Comparison of ENCODE assay signal across 8 cellular contexts in genomic region chr1:23098463-23099170, GRCh38.
A peak's percentile ranks its signal among the peaks of the same experiment; 100 is the strongest.
DNase-seq lines count a peak whose midpoint lies in the region; ATAC-seq and TF ChIP-seq lines count a peak whose summit lies in the region.

No MANE protein-coding gene starts in this region.

- no peaks in the 10 kb centered on the region for H3K27me3 ChIP-seq in GM06990 (replicated peaks; ENCODE audit: control insufficient read depth, insufficient read depth, low read length)
- no peaks in the 10 kb centered on the region for H3K27me3 ChIP-seq in left ventricle myocardium inferior (ENCODE audit: low read depth)

- peak overlapping the region in 1 of 3 donors; percentile 18 for H3K4me3 Mint-ChIP-seq in T-cell

- H3K36me3 ChIP-seq in GM06990 (ENCODE audit: control insufficient read depth, insufficient read depth, low read length) (peaks cover under 1% of the 10 kb centered on the region; the same call in 1 of the 2 replicates), left ventricle myocardium inferior (peaks cover 13% of the 10 kb centered on the region)

- H3K27ac Mint-ChIP-seq in T-cell, result peak overlapping the region; percentile 25 to 43

- H3K27me3 Mint-ChIP-seq in T-cell, result no peaks in the 10 kb centered on the region

- DNase-seq in GM06990 (ENCODE audit: extremely low read depth, insufficient read length) (no peak), NCI-H128 (lab: John Stamatoyannopoulos, UW; ENCODE audit: unreplicated experiment) (peak; percentile 43), T-cell (peak; percentile 28 to 70 (median 52)), amniotic epithelial cell (ENCODE audit: low read depth) (peak; percentile 71), left ventricle myocardium inferior (peak; percentile 24), renal cortical epithelial cell (ENCODE audit: low read depth) (peak; percentile 69)

- peaks cover 40 to 53% (median 50%) of the 10 kb centered on the region in 3 donors for H3K4me1 Mint-ChIP-seq in T-cell

- H3K9me3 Mint-ChIP-seq in T-cell, result no peaks in the 10 kb centered on the region

- no peak overlapping the region for H3K4me3 ChIP-seq in GM06990 (replicated peaks; ENCODE audit: low read depth, low read length)
- no peak overlapping the region for H3K4me3 ChIP-seq in left ventricle myocardium inferior

- POLR2A ChIA-PET in T-cell (lab: Charles Lee), result interaction anchor here (0.6 to 2.1 kb wide), 3 partner anchors 21 to 86 kb away, joined by 3 to 10 read pairs (median 4); no protein-coding TSS in a partner anchor

- H3K27ac ChIP-seq in left ventricle myocardium inferior (replicated peaks), result peak overlapping the region; percentile 37

- peaks cover 6% of the 10 kb centered on the region for H3K36me3 Mint-ChIP-seq in T-cell

- peaks cover 54% of the 10 kb centered on the region for H3K4me1 ChIP-seq in left ventricle myocardium inferior

- no peaks in the 10 kb centered on the region for H3K9me3 ChIP-seq in left ventricle myocardium inferior (replicated peaks)

- intact Hi-C loops in left ventricle myocardium inferior (cut with micrococcal nuclease), result loop anchor here (2.0 kb wide), 1 partner anchor 86 kb away; no protein-coding TSS in a partner anchor

- ATAC-seq in T-cell (replicated peaks in 1 of 4) (peak; percentile 45 to 64 (median 46)), HG02610 (IDR thresholded peaks at IDR 0.05; ENCODE audit: unreplicated experiment) (no peak), GM18909 (IDR thresholded peaks at IDR 0.05; ENCODE audit: poor library complexity, unreplicated experiment) (no peak)

- CTCF ChIA-PET in T-cell (lab: Charles Lee), result interaction anchor here (0.5 to 9.0 kb wide), 18 partner anchors 9 to 441 kb away, joined by 3 to 281 read pairs (median 4); no protein-coding TSS in a partner anchor

- peak; percentile 90 for TF ChIP-seq CTCF in GM06990 (IDR thresholded peaks at IDR 0.05; ENCODE audit: insufficient read depth, low read length, poor library complexity, severe bottlenecking)
- TF ChIP-seq CTCF in left ventricle myocardium inferior (IDR thresholded peaks at IDR 0.05; ENCODE audit: borderline replicate concordance), result peak; percentile 96

Comparison
In these comparisons a context has a peak if more than half of its experiments do, and no peak if none do; other contexts are left out.
1. ATAC-seq: peak in T-cell (4 of 4); none in HG02610 (single experiment) and GM18909 (single experiment).